16 cellular contexts compared by ENCODE assay signal in the genomic region with DNA sequence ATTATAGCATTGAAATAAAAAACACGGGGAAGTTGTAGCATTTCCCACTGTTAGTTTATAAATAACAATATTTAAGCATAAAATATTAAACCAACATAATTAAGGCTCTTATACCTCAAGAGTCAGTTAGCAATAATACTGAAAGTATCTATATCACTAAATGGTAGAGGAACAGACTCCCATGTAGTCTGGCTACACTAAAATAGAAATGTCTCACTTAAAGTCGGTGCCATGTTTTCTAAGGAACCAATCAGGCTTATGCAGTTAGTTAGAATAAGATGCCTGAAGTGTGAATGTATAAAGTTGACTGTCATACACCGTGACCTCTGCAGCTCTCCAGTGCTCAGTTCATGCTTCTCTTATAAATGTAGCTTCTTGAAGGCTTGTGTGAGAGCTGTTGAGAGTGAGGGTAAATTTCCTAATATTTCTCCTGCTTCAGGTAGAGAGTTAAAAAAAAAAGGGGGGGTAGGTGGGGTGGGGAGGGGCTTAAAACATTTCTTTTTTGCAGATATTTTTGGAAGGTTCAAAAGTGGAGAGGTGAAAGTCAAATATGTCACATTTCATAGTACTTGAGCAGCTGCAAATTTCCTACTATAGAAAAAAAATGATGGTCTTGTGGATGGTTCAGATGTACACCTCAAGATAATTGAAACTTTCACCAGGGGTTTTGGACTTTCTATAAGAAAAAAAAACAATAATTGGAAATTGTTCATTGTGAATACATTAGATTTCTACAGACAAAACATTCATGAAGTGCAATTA.
DNase-seq lines count a peak whose midpoint lies in the region; ATAC-seq, FAIRE-seq and TF ChIP-seq lines count a peak whose summit lies in the region.
"Had no signal": no experiment of that assay in that cellular context is flagged by ENCODE, and none has a peak within 500 bp of the region (broad histone marks: within the 10 kb centered on the region; RNA-seq: fewer than 3 reads in every experiment).

No MANE protein-coding gene starts in this region.

- no peaks in the 10 kb centered on the region for H3K36me3 ChIP-seq in mucosa of descending colon (ENCODE audit: low read depth)

- no peak overlapping the region for H3K4me3 ChIP-seq in mucosa of descending colon

- intact Hi-C loops in mucosa of descending colon (cut with DNase I, micrococcal nuclease): no loop called here

- TF ChIP-seq POLR2A in GM18505 (IDR thresholded peaks at IDR 0.05; ENCODE audit: borderline replicate concordance, extremely low read depth, insufficient read depth, insufficient read length): no peak

- TF ChIP-seq CTCF in mucosa of descending colon (IDR thresholded peaks at IDR 0.05): no peak

- no peak for FAIRE-seq in RCC 7860 (lab: Jason Lieb, UNC)
- FAIRE-seq: A204.1, HTR-8/SVneo had no signal

- DNase-seq in DMS79 (lab: John Stamatoyannopoulos, UW) (peak; percentile 60), RCC 7860 (ENCODE audit: low spot score) (no peak), NCI-H526 (lab: John Stamatoyannopoulos, UW) (no peak), mucosa of descending colon (no peak)
- DNase-seq: C1 segment of cervical spinal cord; CD4-positive, alpha-beta memory T cell; DND-41; GDM1; GOT3; H9 had no signal

- peak; percentile 59 for ATAC-seq in GM18505 (IDR thresholded peaks at IDR 0.05; ENCODE audit: unreplicated experiment)
- ATAC-seq in GM18870 (IDR thresholded peaks at IDR 0.05; ENCODE audit: unreplicated experiment): peak; percentile 87
- peak; percentile 80 for ATAC-seq in HG02870 (IDR thresholded peaks at IDR 0.05; ENCODE audit: unreplicated experiment)
- no peak for ATAC-seq in mucosa of descending colon
- ATAC-seq in GM21619 (IDR thresholded peaks at IDR 0.05; ENCODE audit: unreplicated experiment): no peak

- no peaks in the 10 kb centered on the region for H3K9me3 ChIP-seq in mucosa of descending colon

- no peaks in the 10 kb centered on the region for H3K4me1 ChIP-seq in mucosa of descending colon (ENCODE audit: low read depth)

Comparison
In these comparisons a context has a peak if more than half of its experiments do, and no peak if none do; other contexts are left out.
1. ATAC-seq: peak in GM18505 (single experiment), GM18870 (single experiment) and HG02870 (single experiment); none in mucosa of descending colon (single experiment) and GM21619 (single experiment).